Comparison of ENCODE assay signal across 9 cellular contexts in the genomic region with DNA sequence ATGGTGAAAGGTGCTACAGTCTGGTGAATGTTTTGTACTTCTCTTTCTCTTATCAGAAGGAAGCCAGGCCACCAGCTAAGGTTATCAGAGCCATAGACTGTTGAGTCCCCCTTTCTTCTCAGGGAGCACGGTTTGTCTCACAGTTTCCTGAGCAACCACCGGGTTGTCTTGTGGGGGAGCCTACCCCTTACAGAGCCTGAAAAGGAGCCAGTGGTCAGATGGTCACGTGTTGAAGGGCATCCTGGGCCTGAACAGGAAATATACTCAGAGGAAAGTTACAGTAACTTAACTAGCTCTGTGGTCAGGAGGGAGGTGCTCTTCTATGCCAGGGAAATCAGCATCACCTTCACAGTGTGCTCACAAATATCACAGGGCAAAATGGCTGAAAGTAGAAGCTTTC. TPM values are rescaled to one million over a fixed set of nuclear protein-coding genes. Genes with fewer than 3 reads are reported as not detected.
DNase-seq lines count a peak whose midpoint lies in the region; ATAC-seq and TF ChIP-seq lines count a peak whose summit lies in the region.
"Had no signal": no experiment of that assay in that cellular context is flagged by ENCODE, and none has a peak within 500 bp of the region (broad histone marks: within the 10 kb centered on the region; RNA-seq: fewer than 3 reads in every experiment).

No MANE protein-coding gene starts in this region.

- H3K27me3 ChIP-seq in heart left ventricle (no peaks in the 10 kb centered on the region), right atrium auricular region (no peaks in the 10 kb centered on the region), ascending aorta (no peaks in the 10 kb centered on the region)

- H3K27ac ChIP-seq in heart left ventricle: peak overlapping the region in 3 of 12 donors; percentile 10 to 51 (median 13)
- H3K27ac ChIP-seq in right atrium auricular region: no peak overlapping the region
- no peak overlapping the region for H3K27ac ChIP-seq in ascending aorta
- H3K27ac ChIP-seq: C4-2B had no signal

- intact Hi-C loops in heart left ventricle (cut with DNase I): no loop called here
- intact Hi-C loops in activated CD4-positive, alpha-beta memory T cell treated with anti-CD3 and anti-CD28 coated beads for 36 hours (cut with micrococcal nuclease): loop anchor here (1.0 to 10.0 kb wide), 2 partner anchors 12 to 483 kb away; partner anchors contain the start of genes CD28 and CYP20A1
- intact Hi-C loops in natural killer cell (cut with micrococcal nuclease): no loop called here
- intact Hi-C loops in ascending aorta (cut with DNase I): no loop called here

- no peaks in the 10 kb centered on the region for H3K9me3 Mint-ChIP-seq in activated CD4-positive, alpha-beta memory T cell treated with anti-CD3 and anti-CD28 coated beads for 36 hours
- peaks cover 0 to 2% of the 10 kb centered on the region in 2 donors for H3K9me3 Mint-ChIP-seq in natural killer cell

- in situ Hi-C loops in GM13976 (cut with MboI; ENCODE audit: low sequenced_read_pairs, unreplicated experiment): no loop called here

- POLR2A ChIA-PET in activated CD4-positive, alpha-beta memory T cell treated with anti-CD3 and anti-CD28 coated beads for 36 hours (lab: Charles Lee): interaction anchor here (0.7 to 11.4 kb wide), 16 partner anchors 9 to 220 kb away, joined by 3 to 204 read pairs (median 6); partner anchors contain the start of genes CD28 and CTLA4

- no peaks in the 10 kb centered on the region for H3K9me3 ChIP-seq in heart left ventricle
- H3K9me3 ChIP-seq in right atrium auricular region: no peaks in the 10 kb centered on the region
- H3K9me3 ChIP-seq in ascending aorta: no peaks in the 10 kb centered on the region

- H3K27me3 Mint-ChIP-seq in activated CD4-positive, alpha-beta memory T cell treated with anti-CD3 and anti-CD28 coated beads for 36 hours: no peaks in the 10 kb centered on the region
- H3K27me3 Mint-ChIP-seq in natural killer cell (ENCODE audit: low read depth in 2 of 2): peaks cover 3 to 14% of the 10 kb centered on the region in 2 donors

- no peak overlapping the region for H3K4me3 ChIP-seq in heart left ventricle
- H3K4me3 ChIP-seq in right atrium auricular region: no peak overlapping the region
- H3K4me3 ChIP-seq in ascending aorta: no peak overlapping the region

- H3K36me3 Mint-ChIP-seq in activated CD4-positive, alpha-beta memory T cell treated with anti-CD3 and anti-CD28 coated beads for 36 hours: peaks cover 82% of the 10 kb centered on the region
- H3K36me3 Mint-ChIP-seq in natural killer cell: no peaks in the 10 kb centered on the region

- 28 to 35% (median 34%) methylated on average over 3 of the region's 3 CpGs for WGBS in heart left ventricle, 4 donors

- DNase-seq in heart left ventricle: peak in 1 of 5 donors; percentile 10
- DNase-seq in right atrium auricular region (ENCODE audit: low spot score): no peak
- DNase-seq in activated CD4-positive, alpha-beta memory T cell treated with anti-CD3 and anti-CD28 coated beads for 36 hours: peak; percentile 85
- no peak for DNase-seq in natural killer cell
- no peak for DNase-seq in GM13976 (ENCODE audit: low spot score)
- no peak for DNase-seq in ascending aorta (ENCODE audit: low spot score in 2 of 2)
- no peak for DNase-seq in NCI-H526 (lab: John Stamatoyannopoulos, UW)

- peak overlapping the region; percentile 94 for H3K27ac Mint-ChIP-seq in activated CD4-positive, alpha-beta memory T cell treated with anti-CD3 and anti-CD28 coated beads for 36 hours
- peak overlapping the region; percentile 4 to 51 for H3K27ac Mint-ChIP-seq in natural killer cell

- H3K36me3 ChIP-seq in heart left ventricle (no peaks in the 10 kb centered on the region), right atrium auricular region (no peaks in the 10 kb centered on the region), ascending aorta (no peaks in the 10 kb centered on the region)

- H3K4me1 ChIP-seq in heart left ventricle: peaks cover 0 to 39% (median 1%) of the 10 kb centered on the region in 12 donors
- no peaks in the 10 kb centered on the region for H3K4me1 ChIP-seq in right atrium auricular region
- H3K4me1 ChIP-seq in ascending aorta: no peaks in the 10 kb centered on the region

- no peak for TF ChIP-seq POLR2A in heart left ventricle (IDR thresholded peaks at IDR 0.05)

- ATAC-seq in heart left ventricle: peak in 3 of 4 donors; percentile 33 to 77 (median 72)
- ATAC-seq in HG03196 (IDR thresholded peaks at IDR 0.05; ENCODE audit: unreplicated experiment): peak; percentile 96
- ATAC-seq in natural killer cell: peak; percentile 54 to 68 (median 67)

- TF ChIP-seq CTCF in heart left ventricle (IDR thresholded peaks at IDR 0.05) (no peak), right atrium auricular region (IDR thresholded peaks at IDR 0.05) (no peak), natural killer cell (IDR thresholded peaks at IDR 0.05) (no peak), GM13976 (IDR thresholded peaks at IDR 0.05; ENCODE audit: borderline replicate concordance, control extremely low read depth, extremely low read depth, insufficient read depth, missing control alignments) (no peak), ascending aorta (IDR thresholded peaks at IDR 0.05) (no peak)

- CTCF ChIA-PET in activated CD4-positive, alpha-beta memory T cell treated with anti-CD3 and anti-CD28 coated beads for 36 hours (lab: Charles Lee): interaction anchor here (0.8 to 5.1 kb wide), 10 partner anchors 9 to 233 kb away, joined by 3 to 29 read pairs (median 3); partner anchors contain the start of gene CD28

- H3K4me3 Mint-ChIP-seq in activated CD4-positive, alpha-beta memory T cell treated with anti-CD3 and anti-CD28 coated beads for 36 hours: peak overlapping the region; percentile 69
- H3K4me3 Mint-ChIP-seq in natural killer cell: no peak overlapping the region

- peaks cover 96% of the 10 kb centered on the region for H3K4me1 Mint-ChIP-seq in activated CD4-positive, alpha-beta memory T cell treated with anti-CD3 and anti-CD28 coated beads for 36 hours (ENCODE audit: low read depth)
- H3K4me1 Mint-ChIP-seq in natural killer cell: peaks cover 33 to 37% of the 10 kb centered on the region in 2 donors

RNA-seq across cellular contexts. Expression of gene CD28, which starts 11.6 kb away (rescaled TPM):
- total RNA-seq in heart left ventricle (10 to 100 TPM in 1 of 9 donors, 1 to 10 TPM in 3, under 1 TPM in 5; 0.16 to 11.2 (median 0.83) TPM), right atrium auricular region (1 to 10 TPM in 1 of 2 donors, under 1 TPM in 1; 0.55 to 1.6 TPM), natural killer cell (1 to 10 TPM in 2 of 3 donors, under 1 TPM in 1; 0.54 to 3.5 (median 3.3) TPM), ascending aorta (4.0 TPM)
- polyA plus RNA-seq in heart left ventricle: under 1 TPM; 0.08 to 0.21 TPM
- 100 to 1,000 TPM; 279 to 285 TPM for total RNA-seq in activated CD4-positive, alpha-beta memory T cell treated with anti-CD3 and anti-CD28 coated beads for 36 hours

Comparison
In these comparisons a context has a peak if more than half of its experiments do, and no peak if none do; other contexts are left out.
1. RNA of gene CD28, which starts 11.6 kb away (total RNA-seq): 279 to 285 TPM in activated CD4-positive, alpha-beta memory T cell treated with anti-CD3 and anti-CD28 coated beads for 36 hours; 4.0 TPM in ascending aorta (single experiment), 0.54 to 3.5 TPM in natural killer cell, 0.55 to 1.6 TPM in right atrium auricular region and 0.16 to 11.2 TPM in heart left ventricle; every median in the first group is over 10 times any median in the second.
2. Peak in every context shown above with its lines, with median percentiles within 50 percentile points of each other: ATAC-seq.